ENCODE assay signal across 20 cellular contexts in the genomic region with DNA sequence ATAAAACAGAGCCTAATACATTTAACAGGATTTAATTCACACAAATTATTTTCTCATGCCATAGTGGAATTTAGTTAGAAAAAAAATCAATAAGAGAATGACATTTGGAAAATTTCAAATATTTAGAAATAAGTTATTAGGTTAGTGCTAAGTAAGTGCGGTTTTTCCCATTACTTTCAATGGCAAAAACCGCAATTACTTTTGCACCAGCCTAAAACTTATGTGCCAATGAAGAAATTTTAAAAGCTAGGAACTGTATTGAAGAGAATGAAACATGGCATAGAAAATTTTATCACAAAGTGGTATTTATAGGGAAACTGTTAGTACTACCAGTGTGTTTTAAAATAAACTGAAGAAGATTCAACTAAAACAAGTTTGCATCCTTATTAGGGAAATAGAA.
A peak's percentile ranks its signal among the peaks of the same experiment; 100 is the strongest.
DNase-seq lines count a peak whose midpoint lies in the region; ATAC-seq, FAIRE-seq and TF ChIP-seq lines count a peak whose summit lies in the region.
"Had no signal": no experiment of that assay in that cellular context is flagged by ENCODE, and none has a peak within 500 bp of the region (broad histone marks: within the 10 kb centered on the region; RNA-seq: fewer than 3 reads in every experiment).

No MANE protein-coding gene starts in this region.

- H3K9ac ChIP-seq in K562 (ENCODE audit: insufficient read depth in 1 of 2, low read depth in 2 of 2, low read length in 2 of 2) (no peak overlapping the region), kidney (ENCODE audit: low read length in 2 of 2) (no peak overlapping the region)
- H3K9ac ChIP-seq: BLaER1 treated with 17β-estradiol and CSF1 and Interleukin-3, amounts not matched to agents 10 nM and 100 nM had no signal

- H3K9me3 ChIP-seq in K562 (replicated peaks; ENCODE audit: control insufficient read depth, insufficient read depth, low read depth, low read length) (no peaks in the 10 kb centered on the region), kidney (ENCODE audit: control insufficient read depth in 1 of 2, low read length in 2 of 2) (no peaks in the 10 kb centered on the region), prostate gland (no peaks in the 10 kb centered on the region)
- H3K9me3 ChIP-seq: BLaER1 treated with 17β-estradiol and CSF1 and Interleukin-3, amounts not matched to agents 10 nM and 100 nM; Caco-2 had no signal

- no peaks in the 10 kb centered on the region for H3K36me3 ChIP-seq in K562 (ENCODE audit: control insufficient read depth, insufficient read depth, low read length)
- H3K36me3 ChIP-seq in kidney (ENCODE audit: control insufficient read depth in 1 of 2, insufficient read depth in 2 of 2, low read length in 2 of 2) = no peaks in the 10 kb centered on the region
- no peaks in the 10 kb centered on the region for H3K36me3 ChIP-seq in prostate gland
- H3K36me3 ChIP-seq: BLaER1 treated with 17β-estradiol and CSF1 and Interleukin-3, amounts not matched to agents 10 nM and 100 nM had no signal

- DNase-seq in HEK293T (ENCODE audit: extremely low spot score) (no peak), HT-29 (ENCODE audit: low spot score) (peak; percentile 9), K562 (ENCODE audit: extremely low read depth in 1 of 4, low spot score in 3 of 4) (no peak), kidney (no peak), prostate gland (ENCODE audit: low spot score) (no peak), Ammon's horn (ENCODE audit: low spot score) (no peak), GM10248 (ENCODE audit: extremely low spot score) (no peak)
- DNase-seq: 8988T; ACHN; Caco-2; Calu3; CD4-positive, alpha-beta T cell; CD8-positive, alpha-beta T cell; DMS79 treated with DMSO at 0.1 percent for 48 hours; GF-D8 had no signal

- H3K27ac ChIP-seq in K562 (ENCODE audit: extremely low read depth, low read depth, low read length) (no peak overlapping the region), kidney (ENCODE audit: low read depth in 2 of 2, low read length in 2 of 2) (no peak overlapping the region), prostate gland (no peak overlapping the region)
- H3K27ac ChIP-seq: BLaER1 treated with 17β-estradiol and CSF1 and Interleukin-3, amounts not matched to agents 10 nM and 100 nM; C4-2B had no signal

- no peaks in the 10 kb centered on the region for H3K27me3 ChIP-seq in K562 (ENCODE audit: control insufficient read depth in 2 of 2, insufficient read depth in 2 of 2, low read length in 2 of 2)
- H3K27me3 ChIP-seq in prostate gland (replicated peaks; ENCODE audit: insufficient read depth) = no peaks in the 10 kb centered on the region
- H3K27me3 ChIP-seq: BLaER1 treated with 17β-estradiol and CSF1 and Interleukin-3, amounts not matched to agents 10 nM and 100 nM had no signal

- TF ChIP-seq EP300 in K562 (IDR thresholded peaks at IDR 0.05; ENCODE audit: low read length) = no peak

- POLR2A ChIA-PET in HEK293T (lab: Yijun Ruan, JAX) (no interaction called here), K562 (lab: Yijun Ruan, JAX) (no interaction called here), GM10248 (lab: Yijun Ruan, JAX) (no interaction called here)

- no peak for ATAC-seq in K562
- ATAC-seq: CD8-positive, alpha-beta T cell had no signal

- TF ChIP-seq RAD21 in K562 (CRISPR knock-in tag; conservative IDR thresholded peaks at IDR 0.05 in 1 of 2, IDR thresholded peaks at IDR 0.05 in 1 of 2) = no peak

- intact Hi-C loops in K562 (cut with micrococcal nuclease) (no loop called here), kidney (cut with DNase I) (no loop called here), prostate gland (cut with DNase I) (no loop called here)

- no peak overlapping the region for H2AFZ ChIP-seq in K562 (ENCODE audit: low read depth, low read length)

- BruUV-seq in K562 (replicated peaks; lab: Mats Ljungman, UMichigan) = no TSS peak

- FAIRE-seq in K562 (lab: Jason Lieb, UNC) (no peak), kidney (lab: Jason Lieb, UNC) (peak; percentile 29)
- FAIRE-seq: D721Med, GM12891, GM19239 had no signal

- H3K79me2 ChIP-seq in K562 (ENCODE audit: control insufficient read depth, insufficient read depth, low read length) = no peaks in the 10 kb centered on the region

- 0% methylated on average over 2 of the region's 2 CpGs for WGBS in K562 (ENCODE audit: insufficient coverage, low coverage, missing lambda C conversion rate)
- WGBS in prostate gland = 69% methylated on average over 2 of the region's 2 CpGs

- H3K4me2 ChIP-seq in K562 (ENCODE audit: insufficient read depth, low read length) = no peak overlapping the region
- H3K4me2 ChIP-seq: BLaER1 treated with 17β-estradiol and CSF1 and Interleukin-3, amounts not matched to agents 10 nM and 100 nM had no signal

- H3K4me1 ChIP-seq in K562 (replicated peaks in 1 of 2; ENCODE audit: control insufficient read depth in 2 of 2, insufficient read depth in 2 of 2, low read length in 2 of 2) (no peaks in the 10 kb centered on the region), kidney (ENCODE audit: control insufficient read depth in 1 of 2, insufficient read depth in 1 of 2, low read depth in 1 of 2, low read length in 2 of 2) (no peaks in the 10 kb centered on the region), prostate gland (replicated peaks) (no peaks in the 10 kb centered on the region)
- H3K4me1 ChIP-seq: BLaER1 treated with 17β-estradiol and CSF1 and Interleukin-3, amounts not matched to agents 10 nM and 100 nM; Caco-2 had no signal

- TF ChIP-seq POLR2A in K562 (conservative IDR thresholded peaks at IDR 0.05) (no peak), prostate gland (IDR thresholded peaks at IDR 0.05) (no peak)

- TF ChIP-seq CTCF in K562 (IDR thresholded peaks at IDR 0.05 in 2 of 3, conservative IDR thresholded peaks at IDR 0.05 in 1 of 3; ENCODE audit: insufficient read depth in 2 of 3, low read depth in 1 of 3, low read length in 3 of 3) = no peak
- no peak for TF ChIP-seq CTCF in kidney (IDR thresholded peaks at IDR 0.05; ENCODE audit: borderline replicate concordance, extremely low read depth, insufficient read depth)
- TF ChIP-seq CTCF in prostate gland (IDR thresholded peaks at IDR 0.05) = no peak
- TF ChIP-seq CTCF in GM10248 (IDR thresholded peaks at IDR 0.05; ENCODE audit: control extremely low read depth, extremely low read depth, low read depth, missing control alignments) = no peak

- no peaks in the 10 kb centered on the region for H4K20me1 ChIP-seq in K562 (replicated peaks; ENCODE audit: control insufficient read depth, insufficient read depth, low read length)
- H4K20me1 ChIP-seq: BLaER1 treated with 17β-estradiol and CSF1 and Interleukin-3, amounts not matched to agents 10 nM and 100 nM had no signal

- no peak overlapping the region for H3K4me3 ChIP-seq in K562
- no peak overlapping the region for H3K4me3 ChIP-seq in kidney (ENCODE audit: low read length in 2 of 2)
- H3K4me3 ChIP-seq in prostate gland = no peak overlapping the region
- H3K4me3 ChIP-seq: BLaER1 treated with 17β-estradiol and CSF1 and Interleukin-3, amounts not matched to agents 10 nM and 100 nM had no signal

- CTCF ChIA-PET in HEK293T (lab: Yijun Ruan, JAX) = no interaction called here
- CTCF ChIA-PET in K562 (lab: Yijun Ruan, JAX; ENCODE audit: low intra/inter-chr PET ratio) = no interaction called here
- CTCF ChIA-PET in GM10248 (lab: Yijun Ruan, JAX) = no interaction called here

- no peaks in the 10 kb centered on the region for H3K9me1 ChIP-seq in K562 (ENCODE audit: control insufficient read depth, insufficient read depth, low read length)

- in situ Hi-C loops in K562 (cut with MboI) = no loop called here

TF ChIP-seq in HEK293T, 16 proteins besides CTCF, POLR2A, EP300 and RAD21:
- TF ChIP-seq ARNT (IDR thresholded peaks at IDR 0.05) = no peak
- TF ChIP-seq ELF4 (IDR thresholded peaks at IDR 0.05) = peak; percentile 71
- no peak for TF ChIP-seq L3MBTL2 (conservative IDR thresholded peaks at IDR 0.05)
- TF ChIP-seq HDGF (IDR thresholded peaks at IDR 0.05; ENCODE audit: borderline replicate concordance) = no peak
- TF ChIP-seq LEF1 (IDR thresholded peaks at IDR 0.05; ENCODE audit: borderline replicate concordance) = no peak

TF ChIP-seq in K562, 482 proteins besides CTCF, POLR2A, EP300 and RAD21 (continues in another document):
- no peak for TF ChIP-seq DMBX1 (CRISPR knock-in tag; IDR thresholded peaks at IDR 0.05; ENCODE audit: borderline replicate concordance)
- TF ChIP-seq, protein P1, sequence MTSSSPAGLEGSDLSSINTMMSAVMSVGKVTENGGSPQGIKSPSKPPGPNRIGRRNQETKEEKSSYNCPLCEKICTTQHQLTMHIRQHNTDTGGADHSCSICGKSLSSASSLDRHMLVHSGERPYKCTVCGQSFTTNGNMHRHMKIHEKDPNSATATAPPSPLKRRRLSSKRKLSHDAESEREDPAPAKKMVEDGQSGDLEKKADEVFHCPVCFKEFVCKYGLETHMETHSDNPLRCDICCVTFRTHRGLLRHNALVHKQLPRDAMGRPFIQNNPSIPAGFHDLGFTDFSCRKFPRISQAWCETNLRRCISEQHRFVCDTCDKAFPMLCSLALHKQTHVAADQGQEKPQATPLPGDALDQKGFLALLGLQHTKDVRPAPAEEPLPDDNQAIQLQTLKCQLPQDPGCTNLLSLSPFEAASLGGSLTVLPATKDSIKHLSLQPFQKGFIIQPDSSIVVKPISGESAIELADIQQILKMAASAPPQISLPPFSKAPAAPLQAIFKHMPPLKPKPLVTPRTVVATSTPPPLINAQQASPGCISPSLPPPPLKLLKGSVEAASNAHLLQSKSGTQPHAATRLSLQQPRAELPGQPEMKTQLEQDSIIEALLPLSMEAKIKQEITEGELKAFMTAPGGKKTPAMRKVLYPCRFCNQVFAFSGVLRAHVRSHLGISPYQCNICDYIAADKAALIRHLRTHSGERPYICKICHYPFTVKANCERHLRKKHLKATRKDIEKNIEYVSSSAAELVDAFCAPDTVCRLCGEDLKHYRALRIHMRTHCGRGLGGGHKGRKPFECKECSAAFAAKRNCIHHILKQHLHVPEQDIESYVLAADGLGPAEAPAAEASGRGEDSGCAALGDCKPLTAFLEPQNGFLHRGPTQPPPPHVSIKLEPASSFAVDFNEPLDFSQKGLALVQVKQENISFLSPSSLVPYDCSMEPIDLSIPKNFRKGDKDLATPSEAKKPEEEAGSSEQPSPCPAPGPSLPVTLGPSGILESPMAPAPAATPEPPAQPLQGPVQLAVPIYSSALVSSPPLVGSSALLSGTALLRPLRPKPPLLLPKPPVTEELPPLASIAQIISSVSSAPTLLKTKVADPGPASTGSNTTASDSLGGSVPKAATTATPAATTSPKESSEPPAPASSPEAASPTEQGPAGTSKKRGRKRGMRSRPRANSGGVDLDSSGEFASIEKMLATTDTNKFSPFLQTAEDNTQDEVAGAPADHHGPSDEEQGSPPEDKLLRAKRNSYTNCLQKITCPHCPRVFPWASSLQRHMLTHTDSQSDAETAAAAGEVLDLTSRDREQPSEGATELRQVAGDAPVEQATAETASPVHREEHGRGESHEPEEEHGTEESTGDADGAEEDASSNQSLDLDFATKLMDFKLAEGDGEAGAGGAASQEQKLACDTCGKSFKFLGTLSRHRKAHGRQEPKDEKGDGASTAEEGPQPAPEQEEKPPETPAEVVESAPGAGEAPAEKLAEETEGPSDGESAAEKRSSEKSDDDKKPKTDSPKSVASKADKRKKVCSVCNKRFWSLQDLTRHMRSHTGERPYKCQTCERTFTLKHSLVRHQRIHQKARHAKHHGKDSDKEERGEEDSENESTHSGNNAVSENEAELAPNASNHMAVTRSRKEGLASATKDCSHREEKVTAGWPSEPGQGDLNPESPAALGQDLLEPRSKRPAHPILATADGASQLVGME (CRISPR knock-in tag; IDR thresholded peaks at IDR 0.05) = no peak
